ENCODE assay signal across 8 cellular contexts in genomic region chr5:172833691-172834569, GRCh38. TPM values are rescaled to one million over a fixed set of nuclear protein-coding genes. Genes with fewer than 3 reads are reported as not detected.
A peak's percentile ranks its signal among the peaks of the same experiment; 100 is the strongest.
DNase-seq lines count a peak whose midpoint lies in the region; ATAC-seq and TF ChIP-seq lines count a peak whose summit lies in the region.

ERGIC1 (plus strand) TSS chr5:172834251; CDS start chr5:172834414, 163 bp downstream.

- no peaks in the 10 kb centered on the region for H3K27me3 ChIP-seq in OCI-LY1 (ENCODE audit: insufficient read depth, low read length)

- no peaks in the 10 kb centered on the region for H3F3A ChIP-seq in OCI-LY1 (ENCODE audit: insufficient read depth, low read length)

- peak within 1 kb of the TSS; percentile 95 for H3K4me3 ChIP-seq in OCI-LY1 (ENCODE audit: low read depth, low read length, poor library complexity, severe bottlenecking)

- intact Hi-C loops in CD14-positive monocyte (cut with micrococcal nuclease): loop anchor here (2.0 to 10.0 kb wide), 5 partner anchors 37 to 119 kb away; partner anchors contain the start of gene DUSP1 (in 1 of the 2)

- no peaks in the 10 kb centered on the region for H3K9me2 ChIP-seq in OCI-LY1 (ENCODE audit: low read depth, low read length)

- no peaks in the 10 kb centered on the region for H3K36me3 ChIP-seq in OCI-LY1 (ENCODE audit: insufficient read depth, low read length)

- peak within 1 kb of the TSS; percentile 86 to 96 (median 94) for H3K27ac Mint-ChIP-seq in CD14-positive monocyte

- H3K9me3 Mint-ChIP-seq in CD14-positive monocyte: no peaks in the 10 kb centered on the region

- peak within 1 kb of the TSS; percentile 87 for H3K9ac ChIP-seq in OCI-LY1 (ENCODE audit: low read length)

- peak within 1 kb of the TSS; percentile 87 for H3K4me2 ChIP-seq in OCI-LY1 (ENCODE audit: low read length)

- peaks cover 11 to 20% of the 10 kb centered on the region in 2 donors for H3K36me3 Mint-ChIP-seq in CD14-positive monocyte

- H3K9me3 ChIP-seq in OCI-LY1 (ENCODE audit: low read length): no peaks in the 10 kb centered on the region

- H3K27ac ChIP-seq in OCI-LY1 (ENCODE audit: low read depth, low read length, poor library complexity, severe bottlenecking) (peak within 1 kb of the TSS; percentile 93), epithelial cell of prostate (peak within 1 kb of the TSS; percentile 77)

- peaks cover 62% of the 10 kb centered on the region for H3K4me1 Mint-ChIP-seq in CD14-positive monocyte

- H3K4me1 ChIP-seq in OCI-LY1 (ENCODE audit: insufficient read depth, low read length, severe bottlenecking): peaks cover 46% of the 10 kb centered on the region

- ATAC-seq in HG03432 (IDR thresholded peaks at IDR 0.05; ENCODE audit: unreplicated experiment): peak; percentile 81

- peaks cover 0 to 2% (median 1%) of the 10 kb centered on the region in 3 donors for H3K27me3 Mint-ChIP-seq in CD14-positive monocyte (ENCODE audit: low read depth in 3 of 3)

- peak within 1 kb of the TSS; percentile 85 to 91 for H3K4me3 Mint-ChIP-seq in CD14-positive monocyte

- DNase-seq in CD14-positive monocyte (ENCODE audit: low spot score): peak; percentile 85
- DNase-seq in GM19240 (ENCODE audit: insufficient read length, low spot score): peak; percentile 69
- DNase-seq in activated T-cell treated with anti-CD3 and anti-CD28 coated beads for 4 hours: peak; percentile 33
- DNase-seq in epithelial cell of prostate (ENCODE audit: low read depth, low spot score): no peak
- DNase-seq in middle frontal gyrus (ENCODE audit: extremely low spot score, low spot score): peak; percentile 68
- peak; percentile 57 for DNase-seq in stimulated activated CD8-positive, alpha-beta memory T cell treated with anti-CD3 and anti-CD28 coated beads, Interleukin-4, amount 100 ng/mL, for 24 hours (ENCODE audit: low read depth)

- TF ChIP-seq CTCF in CD14-positive monocyte (IDR thresholded peaks at IDR 0.05): no peak
- TF ChIP-seq CTCF in OCI-LY1 (IDR thresholded peaks at IDR 0.05; ENCODE audit: low read length): no peak

- H2AFZ ChIP-seq in OCI-LY1 (ENCODE audit: low read length): no peak within 1 kb of the TSS

- H3K79me2 ChIP-seq in OCI-LY1 (ENCODE audit: insufficient read depth, low read length): peaks cover 22% of the 10 kb centered on the region

- no peaks in the 10 kb centered on the region for H4K20me1 ChIP-seq in OCI-LY1 (ENCODE audit: insufficient read depth, low read length)

RNA-seq across cellular contexts. Expression of gene ERGIC1, which starts in this region (rescaled TPM):
- polyA plus RNA-seq in CD14-positive monocyte: 10 to 100 TPM; 28.3 to 34.1 TPM
